In the genomic region with DNA sequence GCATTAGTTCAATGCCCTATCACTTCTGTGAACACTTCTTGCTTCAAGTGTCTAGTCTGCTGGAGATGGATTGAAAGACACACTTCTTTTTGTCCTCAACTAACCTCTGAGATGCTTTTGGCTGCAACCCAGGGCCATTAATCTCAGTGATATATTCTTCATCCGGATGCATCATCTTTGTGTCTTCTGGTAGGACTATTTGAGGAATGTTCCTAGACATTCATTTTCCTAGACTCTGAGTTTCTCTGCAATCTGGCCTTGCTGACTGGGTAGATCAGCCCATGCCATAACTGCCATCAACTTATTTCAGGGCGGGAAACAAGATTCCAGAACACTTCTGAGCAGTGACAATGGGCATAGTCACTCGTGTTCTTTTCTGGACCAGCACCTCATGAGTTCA, we compare ENCODE assay signal across 21 cellular contexts.
"Had no signal": no experiment of that assay in that cellular context is flagged by ENCODE, and none has a peak within 500 bp of the region (broad histone marks: within the 10 kb centered on the region; RNA-seq: fewer than 3 reads in every experiment).

No MANE protein-coding gene starts in this region.

- H3K4me1 ChIP-seq: adrenal gland, body of pancreas, colonic mucosa, esophagus squamous epithelium, foreskin keratinocyte, tibial nerve had no signal

- H3K27me3 ChIP-seq: adrenal gland, body of pancreas, colonic mucosa, esophagus squamous epithelium, foreskin keratinocyte, right atrium auricular region, tibial nerve had no signal

- H3K9me3 ChIP-seq: adrenal gland, body of pancreas, colonic mucosa, esophagus squamous epithelium, right atrium auricular region, tibial nerve had no signal

- H3K4me3 ChIP-seq: adrenal gland, body of pancreas, colonic mucosa, esophagus squamous epithelium, right atrium auricular region, skin epidermis, tibial nerve had no signal

- H3K36me3 ChIP-seq: adrenal gland, colonic mucosa, esophagus squamous epithelium, right atrium auricular region, tibial nerve had no signal

- DNase-seq: activated CD4-positive, alpha-beta T cell treated with anti-CD3 and anti-CD28 coated beads for 48 hours; activated CD8-positive, alpha-beta memory T cell treated with anti-CD3 and anti-CD28 coated beads, Interleukin-2, amount 50 U/mL, for 4 hours; activated CD8-positive, alpha-beta T cell treated with anti-CD3 and anti-CD28 coated beads, Interleukin-2, amount 10 ng/mL, durations not matched to agents 7 days and 5 days; activated effector memory CD4-positive, alpha-beta T cell treated with anti-CD3 and anti-CD28 coated beads, Interleukin-2, amount 50 U/mL, for 16 hours; activated T-cell treated with anti-CD3 and anti-CD28 coated beads, Interleukin-2, amount 50 U/mL, for 48 hours; body of pancreas; central memory CD4-positive, alpha-beta T cell; colonic mucosa; esophagus squamous epithelium; kidney glomerular epithelial cell; mesendoderm; nucleus accumbens; stimulated activated CD4-positive, alpha-beta T cell treated with anti-CD3 and anti-CD28 coated beads, Interleukin-4, amount 100 ng/mL, for 4 hours; stimulated activated CD8-positive, alpha-beta memory T cell treated with anti-CD3 and anti-CD28 coated beads, Interleukin-4, amount 100 ng/mL, for 48 hours; stimulated activated naive CD4-positive, alpha-beta T cell treated with Interleukin-2 at 50 U/mL for 16 hours; substantia nigra had no signal

- H3K27ac ChIP-seq: adrenal gland, body of pancreas, colonic mucosa, esophagus squamous epithelium, foreskin keratinocyte, right atrium auricular region, skin epidermis, tibial nerve had no signal

- ATAC-seq: activated CD8-positive, alpha-beta T cell treated with anti-CD3 and anti-CD28 coated beads, Interleukin-2, amount 10 ng/mL, durations not matched to agents 7 days and 5 days; body of pancreas; foreskin keratinocyte had no signal
